17 cellular contexts compared by ENCODE assay signal in genomic region chr6:11425876-11426275, GRCh38.
"Had no signal": no experiment of that assay in that cellular context is flagged by ENCODE, and none has a peak within 500 bp of the region (broad histone marks: within the 10 kb centered on the region; RNA-seq: fewer than 3 reads in every experiment).

No MANE protein-coding gene starts in this region.

- H3K9me3 Mint-ChIP-seq: activated naive CD4-positive, alpha-beta T cell treated with anti-CD3 and anti-CD28 coated beads, Interleukin-2, amount 50 U/mL, for 24 hours; T-helper 2 cell treated with Interferon-gamma antibody and Interleukin-4, amounts not matched to agents 5 μg/mL and 100 μg/mL, for 36 hours had no signal

- H3K27ac ChIP-seq: neutrophil, parathyroid adenoma, stomach, thoracic aorta had no signal

- H3K36me3 Mint-ChIP-seq: activated CD8-positive, alpha-beta memory T cell treated with anti-CD3 and anti-CD28 coated beads, Interleukin-2, amount 10 ng/mL, durations not matched to agents 7 days and 5 days; activated naive CD4-positive, alpha-beta T cell treated with anti-CD3 and anti-CD28 coated beads, Interleukin-2, amount 50 U/mL, for 24 hours had no signal

- H3K27me3 ChIP-seq: left lung, neutrophil, stomach had no signal

- H3K4me1 ChIP-seq: parathyroid adenoma had no signal

- ATAC-seq: activated CD8-positive, alpha-beta memory T cell treated with anti-CD3 and anti-CD28 coated beads, Interleukin-2, amount 10 ng/mL, durations not matched to agents 7 days and 5 days had no signal

- H3K4me3 Mint-ChIP-seq: activated CD8-positive, alpha-beta memory T cell treated with anti-CD3 and anti-CD28 coated beads, Interleukin-2, amount 10 ng/mL, durations not matched to agents 7 days and 5 days; activated naive CD4-positive, alpha-beta T cell treated with anti-CD3 and anti-CD28 coated beads, Interleukin-2, amount 50 U/mL, for 24 hours; T-helper 2 cell treated with Interferon-gamma antibody and Interleukin-4, amounts not matched to agents 5 μg/mL and 100 μg/mL, for 36 hours had no signal

- H2AFZ ChIP-seq: parathyroid adenoma had no signal

- H3K9ac ChIP-seq: parathyroid adenoma had no signal

- H3K9me3 ChIP-seq: left lung, neutrophil, stomach, thoracic aorta had no signal

- H3K36me3 ChIP-seq: left lung, neutrophil, stomach, thoracic aorta had no signal

- DNase-seq: activated CD4-positive, alpha-beta T cell treated with anti-CD3 and anti-CD28 coated beads, Interleukin-2, amount 50 U/mL, for 4 hours; activated CD4-positive, CD25-positive, alpha-beta regulatory T cell treated with anti-CD3 and anti-CD28 coated beads, Interleukin-2, amount 50 U/mL, for 72 hours; activated CD8-positive, alpha-beta memory T cell treated with anti-CD3 and anti-CD28 coated beads, Interleukin-2, amount 10 ng/mL, durations not matched to agents 7 days and 5 days; activated T-cell treated with anti-CD3 and anti-CD28 coated beads, Interleukin-2, amount 50 U/mL, for 1 hour; cortex of kidney; effector CD4-positive, alpha-beta T cell; foreskin fibroblast; hippocampal formation; kidney; left lung; stimulated activated CD4-positive, alpha-beta T cell treated with anti-CD3 and anti-CD28 coated beads, Interleukin-1b, Interleukin-23, amount 100 ng/mL, for 48 hours; stomach had no signal

- H3K4me3 ChIP-seq: left lung, stomach, thoracic aorta had no signal

- H3K27ac Mint-ChIP-seq: activated CD8-positive, alpha-beta memory T cell treated with anti-CD3 and anti-CD28 coated beads, Interleukin-2, amount 10 ng/mL, durations not matched to agents 7 days and 5 days; activated naive CD4-positive, alpha-beta T cell treated with anti-CD3 and anti-CD28 coated beads, Interleukin-2, amount 50 U/mL, for 24 hours; T-helper 2 cell treated with Interferon-gamma antibody and Interleukin-4, amounts not matched to agents 5 μg/mL and 100 μg/mL, for 36 hours had no signal

- H3K27me3 Mint-ChIP-seq: activated naive CD4-positive, alpha-beta T cell treated with anti-CD3 and anti-CD28 coated beads, Interleukin-2, amount 50 U/mL, for 24 hours had no signal
